In the genomic region with DNA sequence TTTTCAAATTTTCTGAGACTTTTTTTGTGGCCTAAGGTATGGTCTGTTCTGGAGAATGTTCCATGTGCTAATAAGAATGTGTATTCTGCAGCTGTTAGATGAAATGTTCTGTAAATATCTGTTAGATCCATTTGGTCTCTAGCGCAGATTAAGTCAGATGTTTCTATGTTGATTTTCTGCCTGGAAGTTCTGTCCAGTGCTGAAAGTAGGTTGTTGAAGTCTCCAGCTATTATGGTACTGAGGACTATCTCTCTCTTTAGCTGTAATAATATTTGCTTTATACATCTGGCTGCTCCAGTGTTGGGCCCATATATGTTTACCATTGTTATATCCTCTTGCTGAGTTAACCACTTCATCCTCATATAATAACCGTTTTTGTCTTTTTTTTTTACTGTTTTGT, we compare ENCODE assay signal across 29 cellular contexts.
"Had no signal": no experiment of that assay in that cellular context is flagged by ENCODE, and none has a peak within 500 bp of the region (broad histone marks: within the 10 kb centered on the region; RNA-seq: fewer than 3 reads in every experiment).

No MANE protein-coding gene starts in this region.

- H3K36me3 ChIP-seq: adrenal gland, esophagus muscularis mucosa, gastrocnemius medialis had no signal

- H3K4me3 ChIP-seq: adrenal gland, body of pancreas, esophagus muscularis mucosa, gastrocnemius medialis had no signal

- ATAC-seq: activated CD4-positive, alpha-beta T cell treated with anti-CD3 and anti-CD28 coated beads for 36 hours; activated CD8-positive, alpha-beta memory T cell treated with anti-CD3 and anti-CD28 coated beads, Interleukin-2, amount 10 ng/mL, durations not matched to agents 7 days and 5 days; activated CD8-positive, alpha-beta T cell treated with anti-CD3 and anti-CD28 coated beads, Interleukin-2, amount 10 ng/mL, durations not matched to agents 7 days and 5 days; activated naive CD8-positive, alpha-beta T cell treated with anti-CD3 and anti-CD28 coated beads, Interleukin-2, amount 50 U/mL, for 24 hours; body of pancreas; effector memory CD8-positive, alpha-beta T cell; foreskin keratinocyte; gastrocnemius medialis had no signal

- DNase-seq: activated CD4-positive, alpha-beta memory T cell treated with anti-CD3 and anti-CD28 coated beads for 36 hours; activated CD4-positive, alpha-beta T cell treated with anti-CD3 and anti-CD28 coated beads for 36 hours; activated CD4-positive, alpha-beta T cell treated with anti-CD3 and anti-CD28 coated beads, Interleukin-2, amount 10 ng/mL, durations not matched to agents 24 days and 14 days; activated CD4-positive, CD25-positive, alpha-beta regulatory T cell; activated CD4-positive, CD25-positive, alpha-beta regulatory T cell treated with anti-CD3 and anti-CD28 coated beads, Interleukin-2, amount 50 U/mL, for 72 hours; activated CD8-positive, alpha-beta memory T cell treated with anti-CD3 and anti-CD28 coated beads, Interleukin-2, amount 10 ng/mL, durations not matched to agents 7 days and 5 days; activated CD8-positive, alpha-beta memory T cell treated with anti-CD3 and anti-CD28 coated beads, Interleukin-2, amount 50 U/mL, for 4 hours; activated CD8-positive, alpha-beta T cell treated with anti-CD3 and anti-CD28 coated beads, Interleukin-2, amount 10 ng/mL, durations not matched to agents 7 days and 5 days; activated effector memory CD4-positive, alpha-beta T cell treated with anti-CD3 and anti-CD28 coated beads, Interleukin-2, amount 50 U/mL, for 16 hours; activated naive CD4-positive, alpha-beta T cell treated with anti-CD3 and anti-CD28 coated beads for 36 hours; activated naive CD8-positive, alpha-beta T cell treated with anti-CD3 and anti-CD28 coated beads for 36 hours; activated naive CD8-positive, alpha-beta T cell treated with anti-CD3 and anti-CD28 coated beads, Interleukin-2, amount 50 U/mL, for 24 hours; activated T-cell treated with anti-CD3 and anti-CD28 coated beads, Interleukin-2, amount 50 U/mL, for 1 hour; activated T-cell treated with anti-CD3 and anti-CD28 coated beads, Interleukin-2, amount 50 U/mL, for 48 hours; adrenal gland; amygdala; aorta; body of pancreas; caudate nucleus; cortex of kidney; dermis blood vessel endothelial cell; effector CD4-positive, alpha-beta T cell; effector memory CD8-positive, alpha-beta T cell; erythroblast; foreskin keratinocyte; gastrocnemius medialis; head of caudate nucleus; T-helper 2 cell had no signal

- H3K4me1 ChIP-seq: adrenal gland, body of pancreas, foreskin keratinocyte, gastrocnemius medialis had no signal

- H3K27me3 ChIP-seq: adrenal gland, body of pancreas, foreskin keratinocyte, gastrocnemius medialis had no signal

- H3K27ac ChIP-seq: adrenal gland, body of pancreas, esophagus muscularis mucosa, foreskin keratinocyte, gastrocnemius medialis had no signal

- H3K9me3 ChIP-seq: adrenal gland, body of pancreas, esophagus muscularis mucosa, gastrocnemius medialis had no signal
